ENCODE assay signal across 1 cellular context in genomic region chr17:7177210-7177953, GRCh38.
TF ChIP-seq lines count a peak whose summit lies in the region.

No MANE protein-coding gene starts in this region.

TF ChIP-seq in HepG2, 621 proteins besides CTCF, POLR2A, EP300 and RAD21 (continued from another document and continues in another):
- no peak for TF ChIP-seq CERS6 (CRISPR knock-in tag; IDR thresholded peaks at IDR 0.05)
- TF ChIP-seq KAT8 (CRISPR knock-in tag; IDR thresholded peaks at IDR 0.05), result no peak
- 0 out of 2 replicates have a peak, but pooled peaks have one; percentile 21 for TF ChIP-seq WIZ (CRISPR knock-in tag; IDR thresholded peaks at IDR 0.05)
- no peak for TF ChIP-seq TEAD3 (CRISPR knock-in tag; optimal IDR thresholded peaks at IDR 0.05; ENCODE audit: borderline replicate concordance)
- TF ChIP-seq ARNT2 (CRISPR knock-in tag; IDR thresholded peaks at IDR 0.05; ENCODE audit: low read depth), result no peak
- TF ChIP-seq MBD4 (IDR thresholded peaks at IDR 0.05; ENCODE audit: borderline replicate concordance, low read length), result no peak
- peak; percentile 18; the same call in 1 of the 2 replicates for TF ChIP-seq RELA (CRISPR knock-in tag; IDR thresholded peaks at IDR 0.05)
- no peak; the same call in 1 of the 2 replicates for TF ChIP-seq YEATS2 (CRISPR knock-in tag; IDR thresholded peaks at IDR 0.05; ENCODE audit: borderline replicate concordance)
- no peak for TF ChIP-seq ZNF24 (IDR thresholded peaks at IDR 0.05)
- TF ChIP-seq STAT5B (CRISPR knock-in tag; IDR thresholded peaks at IDR 0.05), result no peak
- 0 out of 2 replicates have a peak, but pooled peaks have one; percentile 43 for TF ChIP-seq ZNF563 (CRISPR knock-in tag; IDR thresholded peaks at IDR 0.05)
- TF ChIP-seq ZBTB49 (CRISPR knock-in tag; IDR thresholded peaks at IDR 0.05; ENCODE audit: borderline replicate concordance), result no peak
- no peak for TF ChIP-seq SCMH1 (CRISPR knock-in tag; IDR thresholded peaks at IDR 0.05; ENCODE audit: borderline replicate concordance)
- no peak for TF ChIP-seq ASH2L (IDR thresholded peaks at IDR 0.05; ENCODE audit: insufficient read length, low read depth, low read length)
- no peak for TF ChIP-seq ISL2 (CRISPR knock-in tag; IDR thresholded peaks at IDR 0.05)
- TF ChIP-seq ZBTB39 (CRISPR knock-in tag; IDR thresholded peaks at IDR 0.05), result no peak
- TF ChIP-seq PLSCR1 (CRISPR knock-in tag; IDR thresholded peaks at IDR 0.05; ENCODE audit: borderline replicate concordance), result no peak
- TF ChIP-seq RXRB (CRISPR knock-in tag; IDR thresholded peaks at IDR 0.05; ENCODE audit: borderline replicate concordance), result no peak
- TF ChIP-seq ZNF331 (CRISPR knock-in tag; IDR thresholded peaks at IDR 0.05), result peak; percentile 23; the same call in 1 of the 2 replicates
- no peak for TF ChIP-seq ZMAT3 (CRISPR knock-in tag; conservative IDR thresholded peaks at IDR 0.05)
- TF ChIP-seq ZUFSP (CRISPR knock-in tag; IDR thresholded peaks at IDR 0.05; ENCODE audit: borderline replicate concordance), result no peak
- peak; percentile 75 for TF ChIP-seq PATZ1 (CRISPR knock-in tag; IDR thresholded peaks at IDR 0.05)
- TF ChIP-seq ARNT (IDR thresholded peaks at IDR 0.05), result no peak
- TF ChIP-seq ZBTB40 (IDR thresholded peaks at IDR 0.05), result no peak
- TF ChIP-seq ZBTB40 (CRISPR knock-in tag; IDR thresholded peaks at IDR 0.05), result no peak
- TF ChIP-seq ZNF75D (CRISPR knock-in tag; IDR thresholded peaks at IDR 0.05; ENCODE audit: borderline replicate concordance), result peak; percentile 60; the same call in 1 of the 2 replicates
- TF ChIP-seq ZNF234 (CRISPR knock-in tag; conservative IDR thresholded peaks at IDR 0.05), result no peak
- no peak for TF ChIP-seq ZNF33B (CRISPR knock-in tag; IDR thresholded peaks at IDR 0.05)
- no peak for TF ChIP-seq ATF2 (CRISPR knock-in tag; IDR thresholded peaks at IDR 0.05)
- TF ChIP-seq ZNF225 (CRISPR knock-in tag; IDR thresholded peaks at IDR 0.05), result no peak
- TF ChIP-seq ZNF740 (CRISPR knock-in tag; IDR thresholded peaks at IDR 0.05), result peak; percentile 66; the same call in 1 of the 2 replicates
